1 cellular context compared by ENCODE assay signal in the genomic region with DNA sequence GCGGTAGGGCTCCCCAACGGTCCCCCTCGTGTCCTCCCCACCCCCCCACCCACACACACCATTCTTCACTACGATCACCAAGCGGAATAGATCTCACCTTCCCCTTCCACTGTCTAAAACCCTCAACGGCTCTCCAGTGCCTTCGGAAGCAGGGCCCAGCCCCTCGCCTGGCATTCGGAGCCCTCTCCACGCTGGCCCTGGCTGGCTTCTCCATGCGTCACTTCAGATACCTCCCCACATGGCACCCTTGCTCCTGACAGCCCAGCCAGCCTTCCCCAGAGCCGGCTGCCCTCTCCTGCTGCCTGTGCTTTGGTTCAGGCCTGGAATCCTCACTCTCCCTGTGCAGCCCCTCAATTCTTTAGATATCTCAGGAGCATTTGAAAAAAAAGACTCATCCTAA.
TF ChIP-seq lines count a peak whose summit lies in the region.

No MANE protein-coding gene starts in this region.

TF ChIP-seq in H1, 55 proteins besides CTCF, POLR2A, EP300 and RAD21 (continued from another document):
- TF ChIP-seq CBX8 (IDR thresholded peaks at IDR 0.05; ENCODE audit: borderline replicate concordance, low read depth, low read length) (no peak), POU5F1 (IDR thresholded peaks at IDR 0.05; ENCODE audit: low read depth, low read length) (no peak), KDM5A (IDR thresholded peaks at IDR 0.05; ENCODE audit: low read length) (no peak), SIN3A (conservative IDR thresholded peaks at IDR 0.05 in 1 of 2, IDR thresholded peaks at IDR 0.05 in 1 of 2; ENCODE audit: low read depth in 1 of 2, low read length in 2 of 2) (no peak), TCF12 (IDR thresholded peaks at IDR 0.05; ENCODE audit: low read depth, low read length) (no peak), BCL11A (IDR thresholded peaks at IDR 0.05; ENCODE audit: low read depth in 2 of 2, low read length in 2 of 2) (no peak)
TF ChIP-seq in H1: peak in this region for 0.
